ENCODE assay signal across 1 cellular context in the genomic region with DNA sequence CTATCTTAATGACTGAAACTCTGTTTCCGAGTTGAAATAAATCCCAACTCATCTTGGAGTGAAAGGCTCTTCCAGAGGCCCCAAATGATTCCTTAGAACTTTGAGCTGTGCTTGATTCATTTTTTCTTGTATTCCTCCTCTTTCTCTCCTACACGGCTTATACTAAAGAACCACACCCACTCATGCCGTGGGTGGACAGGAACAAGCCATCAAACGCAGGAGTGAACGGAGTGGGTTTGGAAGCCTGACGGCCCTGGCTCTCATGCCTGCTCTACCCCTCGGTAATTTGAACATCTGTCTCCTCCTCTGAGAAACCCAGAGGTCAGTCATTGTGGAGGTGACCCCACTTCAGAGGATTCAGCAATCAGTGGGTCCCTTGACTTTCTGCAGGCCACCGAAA.
TF ChIP-seq lines count a peak whose summit lies in the region.

No MANE protein-coding gene starts in this region.

TF ChIP-seq in HepG2, 621 proteins besides CTCF, POLR2A, EP300 and RAD21 (continued from another document):
- TF ChIP-seq ZNF710 (CRISPR knock-in tag; IDR thresholded peaks at IDR 0.05; ENCODE audit: borderline replicate concordance): no peak
- no peak for TF ChIP-seq CAMTA2 (CRISPR knock-in tag; IDR thresholded peaks at IDR 0.05; ENCODE audit: borderline replicate concordance)
- no peak for TF ChIP-seq NR2F1 (CRISPR knock-in tag; IDR thresholded peaks at IDR 0.05)
- no peak for TF ChIP-seq CCDC6 (CRISPR knock-in tag; IDR thresholded peaks at IDR 0.05)
- TF ChIP-seq ZKSCAN8 (CRISPR knock-in tag; IDR thresholded peaks at IDR 0.05; ENCODE audit: borderline replicate concordance): no peak
- TF ChIP-seq, protein P1, sequence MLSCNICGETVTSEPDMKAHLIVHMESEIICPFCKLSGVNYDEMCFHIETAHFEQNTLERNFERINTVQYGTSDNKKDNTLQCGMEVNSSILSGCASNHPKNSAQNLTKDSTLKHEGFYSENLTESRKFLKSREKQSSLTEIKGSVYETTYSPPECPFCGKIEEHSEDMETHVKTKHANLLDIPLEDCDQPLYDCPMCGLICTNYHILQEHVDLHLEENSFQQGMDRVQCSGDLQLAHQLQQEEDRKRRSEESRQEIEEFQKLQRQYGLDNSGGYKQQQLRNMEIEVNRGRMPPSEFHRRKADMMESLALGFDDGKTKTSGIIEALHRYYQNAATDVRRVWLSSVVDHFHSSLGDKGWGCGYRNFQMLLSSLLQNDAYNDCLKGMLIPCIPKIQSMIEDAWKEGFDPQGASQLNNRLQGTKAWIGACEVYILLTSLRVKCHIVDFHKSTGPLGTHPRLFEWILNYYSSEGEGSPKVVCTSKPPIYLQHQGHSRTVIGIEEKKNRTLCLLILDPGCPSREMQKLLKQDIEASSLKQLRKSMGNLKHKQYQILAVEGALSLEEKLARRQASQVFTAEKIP (CRISPR knock-in tag; IDR thresholded peaks at IDR 0.05; ENCODE audit: borderline replicate concordance): no peak
- no peak for TF ChIP-seq DMAP1 (CRISPR knock-in tag; IDR thresholded peaks at IDR 0.05)
- no peak for TF ChIP-seq U2AF1 (optimal IDR thresholded peaks at IDR 0.05; ENCODE audit: low read depth, low read length)
- no peak for TF ChIP-seq ZNF557 (CRISPR knock-in tag; IDR thresholded peaks at IDR 0.05)
- TF ChIP-seq, protein P2, sequence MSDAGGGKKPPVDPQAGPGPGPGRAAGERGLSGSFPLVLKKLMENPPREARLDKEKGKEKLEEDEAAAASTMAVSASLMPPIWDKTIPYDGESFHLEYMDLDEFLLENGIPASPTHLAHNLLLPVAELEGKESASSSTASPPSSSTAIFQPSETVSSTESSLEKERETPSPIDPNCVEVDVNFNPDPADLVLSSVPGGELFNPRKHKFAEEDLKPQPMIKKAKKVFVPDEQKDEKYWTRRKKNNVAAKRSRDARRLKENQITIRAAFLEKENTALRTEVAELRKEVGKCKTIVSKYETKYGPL (CRISPR knock-in tag; IDR thresholded peaks at IDR 0.05): no peak
- TF ChIP-seq, protein P3, sequence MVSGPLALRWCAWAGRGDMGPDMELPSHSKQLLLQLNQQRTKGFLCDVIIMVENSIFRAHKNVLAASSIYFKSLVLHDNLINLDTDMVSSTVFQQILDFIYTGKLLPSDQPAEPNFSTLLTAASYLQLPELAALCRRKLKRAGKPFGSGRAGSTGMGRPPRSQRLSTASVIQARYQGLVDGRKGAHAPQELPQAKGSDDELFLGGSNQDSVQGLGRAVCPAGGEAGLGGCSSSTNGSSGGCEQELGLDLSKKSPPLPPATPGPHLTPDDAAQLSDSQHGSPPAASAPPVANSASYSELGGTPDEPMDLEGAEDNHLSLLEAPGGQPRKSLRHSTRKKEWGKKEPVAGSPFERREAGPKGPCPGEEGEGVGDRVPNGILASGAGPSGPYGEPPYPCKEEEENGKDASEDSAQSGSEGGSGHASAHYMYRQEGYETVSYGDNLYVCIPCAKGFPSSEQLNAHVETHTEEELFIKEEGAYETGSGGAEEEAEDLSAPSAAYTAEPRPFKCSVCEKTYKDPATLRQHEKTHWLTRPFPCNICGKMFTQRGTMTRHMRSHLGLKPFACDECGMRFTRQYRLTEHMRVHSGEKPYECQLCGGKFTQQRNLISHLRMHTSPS (CRISPR knock-in tag; IDR thresholded peaks at IDR 0.05; ENCODE audit: low read depth): no peak
- no peak for TF ChIP-seq ATF1 (CRISPR knock-in tag; IDR thresholded peaks at IDR 0.05)
